Comparison of ENCODE assay signal across 8 cellular contexts in the genomic region with DNA sequence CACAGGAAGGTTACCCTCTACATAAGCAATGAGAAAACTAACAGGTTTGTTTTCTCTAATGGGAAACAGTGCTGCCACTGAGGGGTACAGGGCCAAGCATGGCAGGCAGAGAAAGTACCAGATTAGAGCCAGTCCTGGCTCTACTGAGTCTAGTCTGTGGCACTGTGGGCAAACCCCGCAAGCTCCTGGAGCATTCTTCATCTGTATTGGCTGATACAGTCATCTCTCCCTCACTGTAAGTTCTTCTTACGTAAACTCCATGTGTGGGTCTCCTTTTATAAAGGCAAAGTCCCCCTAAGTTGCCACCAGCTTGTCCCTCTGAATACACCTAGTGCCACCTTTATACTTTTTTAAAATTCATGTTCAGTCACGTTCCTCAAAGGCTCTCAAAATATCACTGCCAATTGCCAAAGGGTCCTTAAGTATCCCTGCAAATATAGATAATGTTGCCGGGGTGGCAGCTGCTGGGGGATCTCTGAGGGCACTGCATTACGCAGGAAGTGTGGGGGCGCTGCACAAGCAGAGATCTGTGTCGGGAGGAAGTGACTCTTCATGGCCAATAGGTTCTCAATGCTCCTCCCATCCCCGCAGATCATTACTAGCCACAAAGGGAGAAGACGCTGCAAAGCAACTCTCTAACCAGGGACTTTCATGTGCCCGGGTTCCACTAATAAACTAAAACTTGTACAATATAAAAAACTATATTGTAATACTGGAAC. TPM values are rescaled to one million over a fixed set of nuclear protein-coding genes. Genes with fewer than 3 reads are reported as not detected.
A peak's percentile ranks its signal among the peaks of the same experiment; 100 is the strongest.
DNase-seq lines count a peak whose midpoint lies in the region; ATAC-seq and TF ChIP-seq lines count a peak whose summit lies in the region.

No MANE protein-coding gene starts in this region.

- H3K27ac ChIP-seq in brain microvascular endothelial cell (peak overlapping the region; percentile 87), tibial nerve (peak overlapping the region in 1 of 4 donors; percentile 76)

- no peaks in the 10 kb centered on the region for H3K9me3 ChIP-seq in tibial nerve

- H3K36me3 ChIP-seq in brain microvascular endothelial cell (replicated peaks) (no peaks in the 10 kb centered on the region), tibial nerve (peaks cover 0 to 6% (median 0%) of the 10 kb centered on the region in 3 donors)

- peaks cover 0 to 41% (median 13%) of the 10 kb centered on the region in 4 donors for H3K4me1 ChIP-seq in tibial nerve

- H3K4me3 ChIP-seq in brain microvascular endothelial cell (ENCODE audit: low read depth, low read length) (no peak overlapping the region), tibial nerve (peak overlapping the region in 1 of 4 donors; percentile 22)

- TF ChIP-seq EP300 in tibial nerve (IDR thresholded peaks at IDR 0.05), result no peak

- in situ Hi-C loops in GM13976 (cut with MboI; ENCODE audit: low sequenced_read_pairs, unreplicated experiment), result no loop called here
- in situ Hi-C loops in brain microvascular endothelial cell (cut with HindIII; ENCODE audit: low pct_ligation_motif_present, low sequenced_read_pairs), result no loop called here

- DNase-seq in GM13976 (ENCODE audit: low spot score), result peak; percentile 76
- peak; percentile 76 for DNase-seq in T-helper 22 cell (ENCODE audit: low read depth)
- DNase-seq in brain microvascular endothelial cell, result no peak
- DNase-seq in stimulated activated CD4-positive, alpha-beta T cell treated with anti-CD3 and anti-CD28 coated beads, Interleukin-4, amount 100 ng/mL, for 48 hours (ENCODE audit: low read depth in 2 of 2), result peak; percentile 56 to 65
- DNase-seq in tibial nerve (ENCODE audit: low spot score in 2 of 2), result no peak
- no peak for DNase-seq in NCI-H2171 treated with DMSO at 0.1 percent for 48 hours (lab: John Stamatoyannopoulos, UW)
- DNase-seq in DMS 273 (lab: John Stamatoyannopoulos, UW; ENCODE audit: unreplicated experiment), result no peak

- H3K27me3 ChIP-seq in brain microvascular endothelial cell (replicated peaks), result no peaks in the 10 kb centered on the region
- H3K27me3 ChIP-seq in tibial nerve, result no peaks in the 10 kb centered on the region

- peak; percentile 42 for ATAC-seq in HG02938 (IDR thresholded peaks at IDR 0.05; ENCODE audit: unreplicated experiment)

- no peak for TF ChIP-seq POLR2A in tibial nerve (IDR thresholded peaks at IDR 0.05)

- TF ChIP-seq CTCF in GM13976 (IDR thresholded peaks at IDR 0.05; ENCODE audit: borderline replicate concordance, control extremely low read depth, extremely low read depth, insufficient read depth, missing control alignments) (peak; percentile 22), brain microvascular endothelial cell (IDR thresholded peaks at IDR 0.05; ENCODE audit: low read depth, low read length, missing control alignments) (no peak), tibial nerve (IDR thresholded peaks at IDR 0.05) (no peak)

- WGBS in tibial nerve, 2 donors, result 72 to 76% methylated on average over 10 of the region's 10 CpGs

RNA-seq across cellular contexts. Expression of gene XPO6, which starts 18.8 kb away (rescaled TPM):
- total RNA-seq in tibial nerve, result 100 to 1,000 TPM; 105 to 166 (median 141) TPM

Comparison
In these comparisons a context has a peak if more than half of its experiments do, and no peak if none do; other contexts are left out.
1. DNase-seq: peak in GM13976 (single experiment), T-helper 22 cell (single experiment) and stimulated activated CD4-positive, alpha-beta T cell treated with anti-CD3 and anti-CD28 coated beads, Interleukin-4, amount 100 ng/mL, for 48 hours (2 of 2); none in brain microvascular endothelial cell (single experiment), tibial nerve (0 of 2), NCI-H2171 treated with DMSO at 0.1 percent for 48 hours (single experiment) and DMS 273 (single experiment).